Comparison of ENCODE assay signal across 14 cellular contexts in genomic region chrX:104566921-104567501, GRCh38. TPM values are rescaled to one million over a fixed set of nuclear protein-coding genes. Genes with fewer than 3 reads are reported as not detected.
DNase-seq lines count a peak whose midpoint lies in the region; ATAC-seq and TF ChIP-seq lines count a peak whose summit lies in the region.
"Had no signal": no experiment of that assay in that cellular context is flagged by ENCODE, and none has a peak within 500 bp of the region (broad histone marks: within the 10 kb centered on the region; RNA-seq: fewer than 3 reads in every experiment).

No MANE protein-coding gene starts in this region.

- H3K4me3 ChIP-seq in iPS-18a (ENCODE audit: low read length) (peak overlapping the region; percentile 87), trophoblast cell (ENCODE audit: low read depth, low read length) (no peak overlapping the region)

- H4K91ac ChIP-seq in H9 (ENCODE audit: insufficient read length, low read depth, low read length) (no peak overlapping the region), trophoblast cell (ENCODE audit: low read depth, low read length) (no peak overlapping the region)

- no peaks in the 10 kb centered on the region for H3K79me2 ChIP-seq in H9 (ENCODE audit: insufficient read depth, low read length)
- no peaks in the 10 kb centered on the region for H3K79me2 ChIP-seq in trophoblast cell (ENCODE audit: control insufficient read depth, insufficient read depth, low read length, poor library complexity)

- no peaks in the 10 kb centered on the region for H3K4me1 ChIP-seq in H9 (ENCODE audit: insufficient read depth, low read length)
- peaks cover 4% of the 10 kb centered on the region for H3K4me1 ChIP-seq in iPS-18a (ENCODE audit: control insufficient read depth, low read depth, low read length)
- H3K4me1 ChIP-seq in trophoblast cell (ENCODE audit: control insufficient read depth in 1 of 2, insufficient read depth in 2 of 2, low read length in 2 of 2), result peaks cover 5 to 8% of the 10 kb centered on the region in 2 experiments

- no peaks in the 10 kb centered on the region; a peak in 1 of 7 replicates for H3K36me3 Mint-ChIP-seq in H9 (ENCODE audit: insufficient read depth in 1 of 3, low read depth in 3 of 3)
- H3K36me3 Mint-ChIP-seq in activated naive CD4-positive, alpha-beta T cell treated with anti-CD3 and anti-CD28 coated beads, Interleukin-2, amount 50 U/mL, for 72 hours, result no peaks in the 10 kb centered on the region
- H3K36me3 Mint-ChIP-seq in CD4-positive, alpha-beta T cell (ENCODE audit: low read depth), result no peaks in the 10 kb centered on the region

- DNase-seq in H9 (peak; percentile 32), astrocyte of the hippocampus (ENCODE audit: low read depth, low spot score) (peak; percentile 3), trophoblast cell (no peak), putamen (ENCODE audit: low spot score) (no peak), NCI-H2029 treated with DMSO at 0.1 percent for 48 hours (lab: John Stamatoyannopoulos, UW) (no peak)
- no peak for DNase-seq in activated naive CD4-positive, alpha-beta T cell treated with anti-CD3 and anti-CD28 coated beads, Interleukin-2, amount 50 U/mL, for 72 hours (ENCODE audit: low spot score in 2 of 2)
- DNase-seq in CD4-positive, alpha-beta T cell, result no peak
- DNase-seq: activated CD4-positive, alpha-beta T cell treated with anti-CD3 and anti-CD28 coated beads, Interleukin-2, amount 50 U/mL, for 1 hour; MM.1S had no signal

- H4K8ac ChIP-seq in H9 (replicated peaks; ENCODE audit: insufficient read length, low read depth, low read length) (no peak overlapping the region), trophoblast cell (ENCODE audit: low read depth, low read length) (no peak overlapping the region)

- H3K79me1 ChIP-seq in H9 (ENCODE audit: insufficient read depth, low read depth, low read length, poor library complexity, severe bottlenecking) (no peaks in the 10 kb centered on the region), trophoblast cell (ENCODE audit: low read length) (no peaks in the 10 kb centered on the region)

- no peak for TF ChIP-seq CTCF in H9 (conservative IDR thresholded peaks at IDR 0.05)
- TF ChIP-seq CTCF in CD4-positive, alpha-beta T cell (IDR thresholded peaks at IDR 0.05), result no peak

- H3K27ac ChIP-seq in H9 (ENCODE audit: insufficient read length, low read depth, low read length) (no peak overlapping the region), iPS-18a (ENCODE audit: low read length) (no peak overlapping the region), trophoblast cell (ENCODE audit: low read depth, low read length) (no peak overlapping the region)
- H3K27ac ChIP-seq in CD4-positive, alpha-beta T cell (ENCODE audit: low read depth, low read length), result no peak overlapping the region
- H3K27ac ChIP-seq: RWPE1 had no signal

- no peak overlapping the region for H2BK20ac ChIP-seq in H9 (ENCODE audit: low read depth, low read length, poor library complexity, severe bottlenecking)

- H3K14ac ChIP-seq in H9 (ENCODE audit: insufficient read depth, low read length), result no peak overlapping the region
- H3K14ac ChIP-seq in trophoblast cell (ENCODE audit: low read length), result no peak overlapping the region

- H3K27me3 ChIP-seq in H9 (ENCODE audit: insufficient read depth, low read length) (peaks cover 33% of the 10 kb centered on the region), iPS-18a (ENCODE audit: control insufficient read depth, insufficient read depth, low read length) (peaks cover 66% of the 10 kb centered on the region), trophoblast cell (ENCODE audit: insufficient read depth, low read length) (peaks cover 22% of the 10 kb centered on the region)
- peaks cover 23% of the 10 kb centered on the region for H3K27me3 ChIP-seq in CD4-positive, alpha-beta T cell (ENCODE audit: control insufficient read depth, insufficient read depth, low read length)

- no peak for ATAC-seq in activated naive CD4-positive, alpha-beta T cell treated with anti-CD3 and anti-CD28 coated beads, Interleukin-2, amount 50 U/mL, for 72 hours
- no peak for ATAC-seq in CD4-positive, alpha-beta T cell (ENCODE audit: poor library complexity)
- ATAC-seq: sciatic nerve had no signal

- H3K4me1 Mint-ChIP-seq in H9, result peaks cover 0 to 7% of the 10 kb centered on the region in 2 experiments; a peak in 2 of 4 replicates
- H3K4me1 Mint-ChIP-seq in CD4-positive, alpha-beta T cell (ENCODE audit: low read depth), result no peaks in the 10 kb centered on the region

- H3K36me3 ChIP-seq in iPS-18a (ENCODE audit: control insufficient read depth, low read depth, low read length), result no peaks in the 10 kb centered on the region
- no peaks in the 10 kb centered on the region for H3K36me3 ChIP-seq in trophoblast cell (ENCODE audit: control insufficient read depth in 1 of 2, insufficient read depth in 2 of 2, low read length in 2 of 2)

- H2BK120ac ChIP-seq in H9 (ENCODE audit: low read depth, low read length, poor library complexity, severe bottlenecking) (no peak overlapping the region), trophoblast cell (ENCODE audit: insufficient read depth, low read length, poor library complexity) (no peak overlapping the region)

- H3K4me2 ChIP-seq in H9 (ENCODE audit: insufficient read depth, insufficient read length, low read length), result peak overlapping the region; percentile 99
- H3K4me2 ChIP-seq in trophoblast cell (ENCODE audit: low read length), result peak overlapping the region; percentile 80

- no peak overlapping the region for H2BK5ac ChIP-seq in H9 (ENCODE audit: insufficient read length, low read length)
- no peak overlapping the region for H2BK5ac ChIP-seq in trophoblast cell (ENCODE audit: low read depth, low read length, poor library complexity)

- H3K23ac ChIP-seq in H9 (ENCODE audit: insufficient read length, low read depth, low read length), result no peak overlapping the region
- no peak overlapping the region for H3K23ac ChIP-seq in trophoblast cell (ENCODE audit: low read length)

- H3K9me3 ChIP-seq in H9 (ENCODE audit: control insufficient read depth, low read depth, low read length) (no peaks in the 10 kb centered on the region), iPS-18a (ENCODE audit: control insufficient read depth, low read depth, low read length) (no peaks in the 10 kb centered on the region), trophoblast cell (ENCODE audit: insufficient read depth, low read depth, low read length) (no peaks in the 10 kb centered on the region)
- no peaks in the 10 kb centered on the region for H3K9me3 ChIP-seq in CD4-positive, alpha-beta T cell (ENCODE audit: control insufficient read depth, low read length)

- H4K12ac ChIP-seq in trophoblast cell (ENCODE audit: low read depth, low read length), result no peak overlapping the region

- peaks cover 16% of the 10 kb centered on the region for H3K23me2 ChIP-seq in H9 (ENCODE audit: insufficient read length, low read depth, low read length, poor library complexity, severe bottlenecking)

- H3K9ac ChIP-seq in H9 (ENCODE audit: extremely low read depth, insufficient read length, low read length) (peak overlapping the region; percentile 48), iPS-18a (ENCODE audit: low read length) (peak overlapping the region; percentile 9), trophoblast cell (ENCODE audit: low read length) (no peak overlapping the region)

- no peak overlapping the region for H4K5ac ChIP-seq in H9 (ENCODE audit: insufficient read length, low read depth, low read length)

- H2AFZ ChIP-seq in H9 (ENCODE audit: low read length) (no peak overlapping the region), trophoblast cell (ENCODE audit: insufficient read depth, low read length, poor library complexity) (peak overlapping the region; percentile 25)

- no peak overlapping the region for H3K27ac Mint-ChIP-seq in H9
- H3K27ac Mint-ChIP-seq in activated naive CD4-positive, alpha-beta T cell treated with anti-CD3 and anti-CD28 coated beads, Interleukin-2, amount 50 U/mL, for 72 hours, result no peak overlapping the region
- no peak overlapping the region for H3K27ac Mint-ChIP-seq in CD4-positive, alpha-beta T cell

- no CpG with 5 or more reads among the region's 39 CpGs for WGBS in H9 (ENCODE audit: extremely low coverage, insufficient read length, low lambda C conversion rate)
- no CpG with 5 or more reads among the region's 39 CpGs for WGBS in trophoblast cell (ENCODE audit: extremely low coverage, insufficient coverage, insufficient read length)

- H3K9me3 Mint-ChIP-seq in H9, result peaks cover 0 to 65% of the 10 kb centered on the region in 2 experiments; a peak in 4 of 5 replicates
- no peaks in the 10 kb centered on the region for H3K9me3 Mint-ChIP-seq in activated naive CD4-positive, alpha-beta T cell treated with anti-CD3 and anti-CD28 coated beads, Interleukin-2, amount 50 U/mL, for 72 hours
- no peaks in the 10 kb centered on the region for H3K9me3 Mint-ChIP-seq in CD4-positive, alpha-beta T cell

- no peak overlapping the region for H3K56ac ChIP-seq in H9 (ENCODE audit: insufficient read length, low read depth, low read length)

- H3K4ac ChIP-seq in H9 (ENCODE audit: low read depth, low read length) (no peak overlapping the region), trophoblast cell (ENCODE audit: low read depth, low read length) (no peak overlapping the region)

- CTCF ChIA-PET in CD4-positive, alpha-beta T cell (lab: Charles Lee), result no interaction called here

- no peak overlapping the region for H2BK15ac ChIP-seq in H9 (ENCODE audit: low read depth, low read length)

- H2BK12ac ChIP-seq in H9 (ENCODE audit: insufficient read length, low read depth, low read length) (no peak overlapping the region), trophoblast cell (ENCODE audit: low read length) (no peak overlapping the region)

- no peaks in the 10 kb centered on the region for H4K20me1 ChIP-seq in H9 (ENCODE audit: control insufficient read depth, insufficient read depth, insufficient read length)

- intact Hi-C loops in CD4-positive, alpha-beta T cell (cut with DNase I, micrococcal nuclease), result no loop called here

- H3K27me3 Mint-ChIP-seq in H9 (ENCODE audit: low read depth), result peaks cover 70% of the 10 kb centered on the region
- H3K27me3 Mint-ChIP-seq in CD4-positive, alpha-beta T cell, result peaks cover 29% of the 10 kb centered on the region

- H3T11ph ChIP-seq in H9 (ENCODE audit: low read length), result no peak overlapping the region

- H2AK5ac ChIP-seq in H9 (ENCODE audit: insufficient read length, low read length), result no peak overlapping the region
- H2AK5ac ChIP-seq in trophoblast cell (ENCODE audit: low read length), result no peak overlapping the region

- H3K4me3 Mint-ChIP-seq in H9, result peak overlapping the region; percentile 68 to 91
- H3K4me3 Mint-ChIP-seq in CD4-positive, alpha-beta T cell, result no peak overlapping the region

- H3K18ac ChIP-seq in H9 (ENCODE audit: insufficient read length, low read depth, low read length) (no peak overlapping the region), trophoblast cell (ENCODE audit: low read length) (no peak overlapping the region)

- POLR2A ChIA-PET in CD4-positive, alpha-beta T cell (lab: Charles Lee), result no interaction called here

RNA-seq across cellular contexts. Expression of gene IL1RAPL2, which starts 1.0 kb away (rescaled TPM):
- total RNA-seq in H9 (2021), result 0.13 TPM in 1 of 2 replicates, not detected in the other
- polyA plus RNA-seq in trophoblast cell (2013), result 0.10 TPM in 2 replicates
- not detected for total RNA-seq in activated naive CD4-positive, alpha-beta T cell treated with anti-CD3 and anti-CD28 coated beads, Interleukin-2, amount 50 U/mL, for 72 hours
- total RNA-seq in CD4-positive, alpha-beta T cell, result not detected
- total RNA-seq: mononuclear cell had no signal
- polyA plus RNA-seq: BJ had no signal

Comparison
In these comparisons a context has a peak if more than half of its experiments do, and no peak if none do; other contexts are left out.
1. DNase-seq: peak in H9 (single experiment) and astrocyte of the hippocampus (single experiment); none in trophoblast cell (0 of 2), putamen (single experiment), activated naive CD4-positive, alpha-beta T cell treated with anti-CD3 and anti-CD28 coated beads, Interleukin-2, amount 50 U/mL, for 72 hours (0 of 2), NCI-H2029 treated with DMSO at 0.1 percent for 48 hours (single experiment) and CD4-positive, alpha-beta T cell (0 of 10).